8 cellular contexts compared by ENCODE assay signal in genomic region chr17:7356072-7356549, GRCh38. TPM values are rescaled to one million over a fixed set of nuclear protein-coding genes. Genes with fewer than 3 reads are reported as not detected.
DNase-seq lines count a peak whose midpoint lies in the region; ATAC-seq and TF ChIP-seq lines count a peak whose summit lies in the region.

No MANE protein-coding gene starts in this region.

- DNase-seq in AG09319 (ENCODE audit: extremely low read depth, low read depth) (no peak), GM20000 (ENCODE audit: low spot score) (peak; percentile 86), NCI-H69 (lab: John Stamatoyannopoulos, UW) (peak; percentile 73), ecto neural progenitor cell (ENCODE audit: low spot score) (peak; percentile 93), lower lobe of right lung (peak; percentile 90)
- peak; percentile 90 to 92 for DNase-seq in activated CD4-positive, alpha-beta T cell treated with anti-CD3 and anti-CD28 coated beads, Interleukin-2, amount 50 U/mL, for 48 hours
- peak; percentile 76 to 83 (median 78) for DNase-seq in stimulated activated CD4-positive, alpha-beta T cell treated with anti-CD3 and anti-CD28 coated beads, TNF-alpha, amount 100 ng/mL, for 48 hours (ENCODE audit: low read depth in 3 of 3)

- ATAC-seq in lower lobe of right lung = peak; percentile 47 to 70
- ATAC-seq in GM21619 (IDR thresholded peaks at IDR 0.05; ENCODE audit: unreplicated experiment) = no peak

- no peaks in the 10 kb centered on the region for H3K36me3 ChIP-seq in lower lobe of right lung

- TF ChIP-seq CTCF in AG09319 (IDR thresholded peaks at IDR 0.05; ENCODE audit: low read depth, low read length) (peak; percentile 79), GM20000 (IDR thresholded peaks at IDR 0.05; ENCODE audit: extremely low read depth, missing control alignments) (peak; percentile 98), lower lobe of right lung (IDR thresholded peaks at IDR 0.05) (peak; percentile 92)

- intact Hi-C loops in lower lobe of right lung (cut with DNase I) = no loop called here

- peak overlapping the region; percentile 19 for H3K4me3 ChIP-seq in lower lobe of right lung

- H3K27ac ChIP-seq in lower lobe of right lung = no peak overlapping the region

- H3K27me3 ChIP-seq in lower lobe of right lung (ENCODE audit: low read depth) = no peaks in the 10 kb centered on the region

- H3K9me3 ChIP-seq in lower lobe of right lung = no peaks in the 10 kb centered on the region

- peaks cover 37% of the 10 kb centered on the region for H3K4me1 ChIP-seq in lower lobe of right lung

RNA-seq across cellular contexts. Expression of gene TMEM95, which starts 1.2 kb away (rescaled TPM):
- not detected for total RNA-seq in lower lobe of right lung

RNA-seq across cellular contexts. Expression of gene KCTD11, which starts 4.1 kb away (rescaled TPM):
- total RNA-seq in lower lobe of right lung = 11.0 TPM

RNA-seq across cellular contexts. Expression of gene ACAP1, which starts 19.8 kb away (rescaled TPM):
- total RNA-seq in lower lobe of right lung = 26.5 TPM

RNA-seq across cellular contexts. Expression of gene TNK1, which starts 24.8 kb away (rescaled TPM):
- total RNA-seq in lower lobe of right lung = 4.1 TPM

RNA-seq across cellular contexts. Expression of gene NEURL4, which starts 27.0 kb away (rescaled TPM):
- total RNA-seq in lower lobe of right lung = 35.2 TPM
